ENCODE assay signal across 11 cellular contexts in the genomic region with DNA sequence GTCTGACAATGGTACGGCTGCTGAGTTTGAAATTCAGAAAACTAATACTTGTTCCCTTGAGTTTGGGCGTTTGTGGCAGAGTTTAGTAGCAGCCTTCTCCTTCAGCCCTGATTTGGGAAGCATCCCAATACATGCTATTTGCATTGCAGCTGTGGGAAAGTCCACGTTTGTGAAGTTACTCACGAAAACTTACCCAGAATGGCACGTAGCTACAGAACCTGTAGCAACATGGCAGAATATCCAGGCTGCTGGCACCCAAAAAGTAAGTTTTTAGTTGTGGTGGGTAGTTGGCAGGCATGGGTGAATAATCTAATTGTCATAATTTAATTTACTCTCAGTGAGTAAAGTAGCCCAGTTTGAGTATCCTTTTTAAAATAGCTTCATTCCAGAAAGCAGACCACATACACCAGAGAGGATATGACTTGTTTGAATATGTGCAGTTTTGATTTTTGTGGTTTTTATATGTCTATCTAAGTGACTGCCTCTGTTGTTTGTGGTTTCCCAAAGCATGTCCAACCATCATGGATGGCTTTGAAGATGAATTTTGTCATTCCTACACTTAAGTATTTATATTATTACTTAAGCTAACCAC. TPM values are rescaled to one million over a fixed set of nuclear protein-coding genes. Genes with fewer than 3 reads are reported as not detected.
DNase-seq lines count a peak whose midpoint lies in the region; ATAC-seq, FAIRE-seq and TF ChIP-seq lines count a peak whose summit lies in the region.
"Had no signal": no experiment of that assay in that cellular context is flagged by ENCODE, and none has a peak within 500 bp of the region (broad histone marks: within the 10 kb centered on the region; RNA-seq: fewer than 3 reads in every experiment).

No MANE protein-coding gene starts in this region.

- no peak overlapping the region for H3K4me3 ChIP-seq in AG09309 (ENCODE audit: control insufficient read depth, low read depth, low read length)

- no peak for TF ChIP-seq CTCF in AG09309 (IDR thresholded peaks at IDR 0.05; ENCODE audit: control insufficient read depth, insufficient read depth, low read depth, low read length, missing control alignments)

- peak; percentile 49 for DNase-seq in AG09309 (ENCODE audit: low read depth)
- DNase-seq in H54 (ENCODE audit: insufficient read length, low spot score), result no peak
- peak; percentile 21 for DNase-seq in amniotic stem cell (lab: John Stamatoyannopoulos, UW)
- peak; percentile 29 for DNase-seq in kidney glomerular epithelial cell (lab: John Stamatoyannopoulos, UW)
- DNase-seq in NCI-H748 treated with DMSO at 0.1 percent for 48 hours (lab: John Stamatoyannopoulos, UW), result no peak
- no peak for DNase-seq in NCI-H1417 treated with DMSO at 0.1 percent for 48 hours (lab: John Stamatoyannopoulos, UW)
- DNase-seq in sciatic nerve (ENCODE audit: low spot score), result no peak
- DNase-seq: NCI-H187 treated with DMSO at 0.1 percent for 48 hours had no signal

- peak; percentile 50 for FAIRE-seq in H54 (lab: Jason Lieb, UNC)
- FAIRE-seq: frontal cortex had no signal

- ATAC-seq in sciatic nerve (no peak), HG02973 (IDR thresholded peaks at IDR 0.05; ENCODE audit: unreplicated experiment) (no peak)

- no peak for TF ChIP-seq POLR2A in H54 (IDR thresholded peaks at IDR 0.05; ENCODE audit: low read depth, low read length)

- intact Hi-C loops in sciatic nerve (cut with DNase I), result no loop called here

RNA-seq across cellular contexts. Expression of gene DGUOK, which starts 12.2 kb away (rescaled TPM):
- total RNA-seq in sciatic nerve, result 38.8 TPM

RNA-seq across cellular contexts. Expression of gene TET3, which starts 45.9 kb away (rescaled TPM):
- total RNA-seq in sciatic nerve, result 12.1 TPM

RNA-seq across cellular contexts. Expression of gene ACTG2, which starts 46.0 kb away (rescaled TPM):
- total RNA-seq in sciatic nerve, result 4.4 TPM
- total RNA-seq: OCI-LY7 had no signal

Comparison
In these comparisons a context has a peak if more than half of its experiments do, and no peak if none do; other contexts are left out.
1. DNase-seq: peak in AG09309 (single experiment), amniotic stem cell (single experiment) and kidney glomerular epithelial cell (single experiment); none in H54 (single experiment), NCI-H748 treated with DMSO at 0.1 percent for 48 hours (single experiment), NCI-H1417 treated with DMSO at 0.1 percent for 48 hours (single experiment) and sciatic nerve (single experiment).